ENCODE assay signal across 9 cellular contexts in the genomic region with DNA sequence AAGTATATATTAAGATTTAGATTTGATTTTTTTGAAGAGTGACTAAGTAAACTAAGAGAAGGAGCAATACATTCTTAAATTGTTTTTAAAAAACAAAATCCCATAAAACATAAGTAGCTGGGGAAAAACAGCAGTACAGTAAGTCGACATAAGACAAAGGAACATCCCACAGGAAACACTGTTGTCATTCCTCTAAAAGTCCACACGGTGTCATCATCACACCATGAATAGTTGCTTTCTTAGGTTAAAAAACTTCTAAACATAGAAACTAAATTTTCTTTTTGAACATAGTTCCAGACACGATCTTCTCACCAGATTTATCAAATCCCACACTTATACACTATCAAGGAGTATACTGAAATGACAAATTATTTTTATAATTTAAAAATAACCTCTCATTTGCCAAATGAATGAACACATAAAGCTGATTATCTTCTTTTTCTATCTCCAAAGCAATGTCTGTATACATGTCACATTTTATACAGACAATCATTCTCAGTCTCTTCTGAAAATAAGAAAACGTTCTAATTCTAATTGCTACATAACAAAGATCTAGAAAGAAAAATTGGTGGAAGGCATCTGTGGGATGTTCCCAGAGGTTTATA. TPM values are rescaled to one million over a fixed set of nuclear protein-coding genes. Genes with fewer than 3 reads are reported as not detected.
A peak's percentile ranks its signal among the peaks of the same experiment; 100 is the strongest.
DNase-seq lines count a peak whose midpoint lies in the region; TF ChIP-seq lines count a peak whose summit lies in the region.
"Had no signal": no experiment of that assay in that cellular context is flagged by ENCODE, and none has a peak within 500 bp of the region (broad histone marks: within the 10 kb centered on the region; RNA-seq: fewer than 3 reads in every experiment).

No MANE protein-coding gene starts in this region.

- H2AFZ ChIP-seq in GM23248: peak overlapping the region; percentile 52
- H2AFZ ChIP-seq in OCI-LY1 (ENCODE audit: low read length): no peak overlapping the region

- H3K4me3 ChIP-seq in GM23248 (peak overlapping the region; percentile 61), OCI-LY1 (ENCODE audit: low read depth, low read length, poor library complexity, severe bottlenecking) (no peak overlapping the region), choroid plexus epithelial cell (ENCODE audit: low read depth, low read length) (no peak overlapping the region), liver (ENCODE audit: low read depth in 1 of 3, low read length in 3 of 3) (no peak overlapping the region), uterus (no peak overlapping the region)

- H3K9me2 ChIP-seq in GM23248 (ENCODE audit: insufficient read depth): no peaks in the 10 kb centered on the region
- H3K9me2 ChIP-seq in OCI-LY1 (ENCODE audit: low read depth, low read length): no peaks in the 10 kb centered on the region

- TF ChIP-seq RAD21 in liver (IDR thresholded peaks at IDR 0.05): peak; percentile 94 to 95

- TF ChIP-seq CTCF in OCI-LY1 (IDR thresholded peaks at IDR 0.05; ENCODE audit: low read length) (peak; percentile 68), choroid plexus epithelial cell (conservative IDR thresholded peaks at IDR 0.05; ENCODE audit: low read depth, low read length) (peak; percentile 65), liver (IDR thresholded peaks at IDR 0.05; ENCODE audit: low read depth, low read length, missing input control) (peak; percentile 86), uterus (IDR thresholded peaks at IDR 0.05) (peak; percentile 67 to 85 (median 77))

- H3K36me3 ChIP-seq in GM23248 (ENCODE audit: low read depth) (peaks cover 4% of the 10 kb centered on the region), OCI-LY1 (ENCODE audit: insufficient read depth, low read length) (no peaks in the 10 kb centered on the region), liver (ENCODE audit: control insufficient read depth in 4 of 4, insufficient read depth in 3 of 4, low read depth in 1 of 4, low read length in 3 of 4) (peaks cover 0 to 2% (median 0%) of the 10 kb centered on the region in 4 donors), uterus (no peaks in the 10 kb centered on the region)

- in situ Hi-C loops in GM23248 (cut with MboI): loop anchor here (10.0 kb wide), 1 partner anchor 124 kb away; no protein-coding TSS in a partner anchor

- TF ChIP-seq POLR2A in uterus (IDR thresholded peaks at IDR 0.05): no peak

- H3K27me3 ChIP-seq in GM23248 (replicated peaks; ENCODE audit: insufficient read depth) (no peaks in the 10 kb centered on the region), OCI-LY1 (ENCODE audit: insufficient read depth, low read length) (no peaks in the 10 kb centered on the region), liver (ENCODE audit: control insufficient read depth in 4 of 4, insufficient read depth in 4 of 4, low read length in 3 of 4) (no peaks in the 10 kb centered on the region), uterus (no peaks in the 10 kb centered on the region)

- H3K27ac ChIP-seq in GM23248 (0 out of 2 replicates have a peak overlapping the region, but pooled peaks have one; percentile 8), OCI-LY1 (ENCODE audit: low read depth, low read length, poor library complexity, severe bottlenecking) (no peak overlapping the region), liver (ENCODE audit: low read depth in 1 of 2, low read length in 2 of 2) (peak overlapping the region in 1 of 2 donors; percentile 15), uterus (no peak overlapping the region)

- DNase-seq in GF-D8 (lab: John Stamatoyannopoulos, UW): peak; percentile 39
- peak; percentile 75 for DNase-seq in GM23248
- DNase-seq in Kasumi-1 (lab: John Stamatoyannopoulos, UW): peak; percentile 77 to 86
- peak; percentile 94 for DNase-seq in choroid plexus epithelial cell (ENCODE audit: low read depth)
- no peak for DNase-seq in uterus
- no peak for DNase-seq in ureter (ENCODE audit: low spot score)
- DNase-seq: activated T-cell treated with anti-CD3 and anti-CD28 coated beads, Interleukin-2, amount 50 U/mL, for 4 hours had no signal

- H3K9ac ChIP-seq in GM23248 (peak overlapping the region; percentile 58), OCI-LY1 (ENCODE audit: low read length) (no peak overlapping the region), liver (ENCODE audit: low read depth in 1 of 2, low read length in 2 of 2) (peak overlapping the region in 1 of 2 donors; percentile 60)

- H3K4me1 ChIP-seq in GM23248 (ENCODE audit: insufficient read depth) (peaks cover 19% of the 10 kb centered on the region), OCI-LY1 (ENCODE audit: insufficient read depth, low read length, severe bottlenecking) (no peaks in the 10 kb centered on the region), liver (ENCODE audit: control insufficient read depth in 4 of 4, insufficient read depth in 4 of 4, low read length in 3 of 4) (peaks cover 0 to 8% (median 3%) of the 10 kb centered on the region in 4 donors), uterus (no peaks in the 10 kb centered on the region)

- H3K79me2 ChIP-seq in GM23248 (ENCODE audit: insufficient read depth) (peaks cover 18% of the 10 kb centered on the region), OCI-LY1 (ENCODE audit: insufficient read depth, low read length) (no peaks in the 10 kb centered on the region)

- H3K4me2 ChIP-seq in GM23248 (ENCODE audit: unreplicated experiment): peak overlapping the region; percentile 94
- H3K4me2 ChIP-seq in OCI-LY1 (ENCODE audit: low read length): no peak overlapping the region

- WGBS in GM23248 (ENCODE audit: low coverage in 1 of 2, low lambda C conversion rate in 2 of 2, missing lambda C conversion rate in 2 of 2), 2 experiments: 1 to 6% methylated on average over 4 of the region's 4 CpGs
- WGBS in liver: 3% methylated on average over 4 of the region's 4 CpGs

- H3K9me3 ChIP-seq in GM23248 (ENCODE audit: low read depth) (no peaks in the 10 kb centered on the region), OCI-LY1 (ENCODE audit: low read length) (peaks cover 12% of the 10 kb centered on the region; the same call in 1 of the 2 replicates), liver (ENCODE audit: control insufficient read depth in 4 of 4, low read length in 3 of 4) (no peaks in the 10 kb centered on the region), uterus (no peaks in the 10 kb centered on the region)

- no peaks in the 10 kb centered on the region for H4K20me1 ChIP-seq in GM23248 (ENCODE audit: insufficient read depth)
- H4K20me1 ChIP-seq in OCI-LY1 (ENCODE audit: insufficient read depth, low read length): no peaks in the 10 kb centered on the region

- H3F3A ChIP-seq in GM23248 (ENCODE audit: insufficient read depth) (no peaks in the 10 kb centered on the region), OCI-LY1 (ENCODE audit: insufficient read depth, low read length) (no peaks in the 10 kb centered on the region)

- intact Hi-C loops in uterus (cut with DNase I; ENCODE audit: low total_unique reads): no loop called here

TF ChIP-seq in liver, 16 proteins besides CTCF, POLR2A, EP300 and RAD21:
- TF ChIP-seq JUND (IDR thresholded peaks at IDR 0.05): no peak
- TF ChIP-seq, protein P1, sequence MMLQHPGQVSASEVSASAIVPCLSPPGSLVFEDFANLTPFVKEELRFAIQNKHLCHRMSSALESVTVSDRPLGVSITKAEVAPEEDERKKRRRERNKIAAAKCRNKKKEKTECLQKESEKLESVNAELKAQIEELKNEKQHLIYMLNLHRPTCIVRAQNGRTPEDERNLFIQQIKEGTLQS (IDR thresholded peaks at IDR 0.05): no peak
- no peak for TF ChIP-seq FOXA2 (IDR thresholded peaks at IDR 0.05)
- no peak for TF ChIP-seq FOXA1 (IDR thresholded peaks at IDR 0.05)
- no peak for TF ChIP-seq RXRA (IDR thresholded peaks at IDR 0.05)
- no peak for TF ChIP-seq GABPA (IDR thresholded peaks at IDR 0.05 in 1 of 2, conservative IDR thresholded peaks at IDR 0.05 in 1 of 2)
- no peak for TF ChIP-seq HNF4G (IDR thresholded peaks at IDR 0.05)
- TF ChIP-seq NR2F2 (IDR thresholded peaks at IDR 0.05): no peak
- no peak for TF ChIP-seq SP1 (IDR thresholded peaks at IDR 0.05)
- TF ChIP-seq, protein P2, sequence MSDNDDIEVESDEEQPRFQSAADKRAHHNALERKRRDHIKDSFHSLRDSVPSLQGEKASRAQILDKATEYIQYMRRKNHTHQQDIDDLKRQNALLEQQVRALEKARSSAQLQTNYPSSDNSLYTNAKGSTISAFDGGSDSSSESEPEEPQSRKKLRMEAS (IDR thresholded peaks at IDR 0.05): no peak
- TF ChIP-seq, protein P3, sequence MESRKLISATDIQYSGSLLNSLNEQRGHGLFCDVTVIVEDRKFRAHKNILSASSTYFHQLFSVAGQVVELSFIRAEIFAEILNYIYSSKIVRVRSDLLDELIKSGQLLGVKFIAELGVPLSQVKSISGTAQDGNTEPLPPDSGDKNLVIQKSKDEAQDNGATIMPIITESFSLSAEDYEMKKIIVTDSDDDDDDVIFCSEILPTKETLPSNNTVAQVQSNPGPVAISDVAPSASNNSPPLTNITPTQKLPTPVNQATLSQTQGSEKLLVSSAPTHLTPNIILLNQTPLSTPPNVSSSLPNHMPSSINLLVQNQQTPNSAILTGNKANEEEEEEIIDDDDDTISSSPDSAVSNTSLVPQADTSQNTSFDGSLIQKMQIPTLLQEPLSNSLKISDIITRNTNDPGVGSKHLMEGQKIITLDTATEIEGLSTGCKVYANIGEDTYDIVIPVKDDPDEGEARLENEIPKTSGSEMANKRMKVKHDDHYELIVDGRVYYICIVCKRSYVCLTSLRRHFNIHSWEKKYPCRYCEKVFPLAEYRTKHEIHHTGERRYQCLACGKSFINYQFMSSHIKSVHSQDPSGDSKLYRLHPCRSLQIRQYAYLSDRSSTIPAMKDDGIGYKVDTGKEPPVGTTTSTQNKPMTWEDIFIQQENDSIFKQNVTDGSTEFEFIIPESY (IDR thresholded peaks at IDR 0.05): no peak
- TF ChIP-seq TAF1 (conservative IDR thresholded peaks at IDR 0.05): no peak
- no peak for TF ChIP-seq EGR1 (IDR thresholded peaks at IDR 0.05; ENCODE audit: low read depth in 2 of 2)

RNA-seq across cellular contexts. Expression of gene ODF2L, which starts 15.8 kb away (rescaled TPM):
- 33.0 TPM in 2 replicates for total RNA-seq in GM23248 (2014; rRNA removed; shearing (Covaris generic))
- 46.9 and 50.0 TPM in 2 replicates for polyA plus RNA-seq in GM23248 (2016; fragmentation: Nextera tagmentation; extraction: Ambion mirVana)
- total RNA-seq in liver: 1 to 10 TPM; 4.2 to 6.2 TPM
- polyA plus RNA-seq in liver: 1 to 10 TPM; 3.0 to 6.5 TPM
- total RNA-seq in uterus: 100 to 1,000 TPM in 1 of 4 donors, 10 to 100 TPM in 3; 26.5 to 134 (median 56.3) TPM
- total RNA-seq in ureter: 60.4 TPM

RNA-seq across cellular contexts. Expression of gene CLCA2, which starts 43.6 kb away (rescaled TPM):
- total RNA-seq in GM23248 (2014; rRNA removed; shearing (Covaris generic)): 0.22 and 0.51 TPM in 2 replicates
- polyA plus RNA-seq in GM23248 (2016; fragmentation: Nextera tagmentation; extraction: Ambion mirVana) (0.14 and 0.19 TPM in 2 replicates), liver (not detected)
- total RNA-seq in liver (not detected), uterus (not detected), ureter (2.6 TPM)
- total RNA-seq: activated T-cell treated with anti-CD3 and anti-CD28 coated beads, Interleukin-2, amount 50 U/mL, for 4 hours had no signal

Comparison
In these comparisons a context has a peak if more than half of its experiments do, and no peak if none do; other contexts are left out.
1. DNase-seq: peak in GF-D8 (single experiment), GM23248 (single experiment), Kasumi-1 (2 of 2) and choroid plexus epithelial cell (single experiment); none in uterus (0 of 2) and ureter (single experiment).
2. Peak in every context shown above with its lines, with median percentiles within 50 percentile points of each other: CTCF ChIP-seq.